In the genomic region with DNA sequence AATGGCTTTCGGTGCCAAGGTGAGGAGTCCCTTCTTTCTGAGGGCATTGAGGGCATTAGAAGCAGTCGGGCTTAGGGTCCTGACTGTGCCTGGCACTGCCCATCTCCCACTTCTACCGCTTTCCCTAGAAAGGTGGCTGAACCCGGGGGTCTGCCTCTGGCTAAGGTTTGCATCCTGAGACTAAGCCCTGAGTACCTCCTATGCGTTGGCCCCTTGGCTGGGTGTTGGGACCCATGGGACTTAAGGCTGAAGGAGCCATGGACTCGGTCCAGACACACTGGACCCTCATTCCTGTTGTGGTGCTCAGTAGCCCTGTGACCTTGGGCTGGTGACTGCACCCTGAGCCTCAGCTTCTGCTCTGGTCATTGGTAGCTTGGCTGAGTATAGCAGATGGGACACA, we compare ENCODE assay signal across 12 cellular contexts. TPM values are rescaled to one million over a fixed set of nuclear protein-coding genes. Genes with fewer than 3 reads are reported as not detected.
"Had no signal": no experiment of that assay in that cellular context is flagged by ENCODE, and none has a peak within 500 bp of the region (broad histone marks: within the 10 kb centered on the region; RNA-seq: fewer than 3 reads in every experiment).

No MANE protein-coding gene starts in this region.

- H3K27me3 ChIP-seq: breast epithelium, left lung, suprapubic skin, upper lobe of right lung had no signal

- ATAC-seq: left lung, sciatic nerve had no signal

- H3K9me3 ChIP-seq: breast epithelium, left lung, prostate gland, suprapubic skin, upper lobe of right lung had no signal

- H3K4me3 ChIP-seq: breast epithelium, left lung, prostate gland, suprapubic skin, upper lobe of right lung had no signal

- H3K4me1 ChIP-seq: breast epithelium, left lung, prostate gland, upper lobe of right lung had no signal

- H3K36me3 ChIP-seq: breast epithelium, prostate gland, upper lobe of right lung had no signal

- DNase-seq: activated CD4-positive, alpha-beta memory T cell treated with anti-CD3 and anti-CD28 coated beads for 36 hours; activated CD4-positive, CD25-positive, alpha-beta regulatory T cell treated with anti-CD3 and anti-CD28 coated beads, Interleukin-2, amount 50 U/mL, for 72 hours; activated gamma-delta T cell; activated T-cell treated with anti-CD3 and anti-CD28 coated beads, Interleukin-2, amount 50 U/mL, for 48 hours; left lung; stimulated activated CD4-positive, alpha-beta T cell treated with anti-CD3 and anti-CD28 coated beads, Interleukin-12 subunit alpha, Interleukin-12 subunit beta, amount 100 ng/mL, for 4 hours; stimulated activated naive CD4-positive, alpha-beta T cell; upper lobe of right lung had no signal

- H3K27ac ChIP-seq: breast epithelium, left lung, prostate gland, suprapubic skin, upper lobe of right lung had no signal

RNA-seq across cellular contexts. Expression of gene DAB2IP, which starts 23.9 kb away (rescaled TPM):
- total RNA-seq: activated CD4-positive, alpha-beta memory T cell treated with anti-CD3 and anti-CD28 coated beads for 36 hours had no signal
